Comparison of ENCODE assay signal across 26 cellular contexts in genomic region chrX:124300412-124300811, GRCh38. TPM values are rescaled to one million over a fixed set of nuclear protein-coding genes. Genes with fewer than 3 reads are reported as not detected.
DNase-seq lines count a peak whose midpoint lies in the region; ATAC-seq and TF ChIP-seq lines count a peak whose summit lies in the region.
"Had no signal": no experiment of that assay in that cellular context is flagged by ENCODE, and none has a peak within 500 bp of the region (broad histone marks: within the 10 kb centered on the region; RNA-seq: fewer than 3 reads in every experiment).

No MANE protein-coding gene starts in this region.

- no peak for TF ChIP-seq CTCF in A673 (conservative IDR thresholded peaks at IDR 0.05; ENCODE audit: low read depth, low read length)
- TF ChIP-seq CTCF in CD4-positive, alpha-beta T cell (IDR thresholded peaks at IDR 0.05): no peak

- POLR2A ChIA-PET in A673 (lab: Charles Lee; ENCODE audit: low non-redundant PET): no interaction called here
- POLR2A ChIA-PET in CD4-positive, alpha-beta T cell (lab: Charles Lee): no interaction called here

- CTCF ChIA-PET in A673 (lab: Charles Lee): no interaction called here
- CTCF ChIA-PET in CD4-positive, alpha-beta T cell (lab: Charles Lee): no interaction called here

- H3K4me1 ChIP-seq in A673 (ENCODE audit: insufficient read depth, low read length, poor library complexity, severe bottlenecking): no peaks in the 10 kb centered on the region
- H3K4me1 ChIP-seq: body of pancreas had no signal

- ATAC-seq in CD4-positive, alpha-beta T cell (ENCODE audit: poor library complexity): no peak
- ATAC-seq in HG03378 (IDR thresholded peaks at IDR 0.05; ENCODE audit: unreplicated experiment): peak; percentile 67
- ATAC-seq: body of pancreas; naive thymus-derived CD8-positive, alpha-beta T cell; Right ventricle myocardium inferior had no signal

- peak overlapping the region; percentile 20 for H3K4me3 Mint-ChIP-seq in CD4-positive, alpha-beta T cell
- H3K4me3 Mint-ChIP-seq in activated naive CD8-positive, alpha-beta T cell: peak overlapping the region; percentile 36
- H3K4me3 Mint-ChIP-seq: activated naive CD4-positive, alpha-beta T cell treated with anti-CD3 and anti-CD28 coated beads, Interleukin-2, amount 10 ng/mL, durations not matched to agents 7 days and 5 days had no signal

- H3K36me3 ChIP-seq in A673 (ENCODE audit: insufficient read depth, low read length, poor library complexity, severe bottlenecking): no peaks in the 10 kb centered on the region

- intact Hi-C loops in A673 (cut with micrococcal nuclease; ENCODE audit: unreplicated experiment): no loop called here
- intact Hi-C loops in CD4-positive, alpha-beta T cell (cut with DNase I, micrococcal nuclease): no loop called here

- peak overlapping the region; percentile 39 for H3K27ac Mint-ChIP-seq in CD4-positive, alpha-beta T cell
- peak overlapping the region; percentile 73 for H3K27ac Mint-ChIP-seq in activated naive CD8-positive, alpha-beta T cell
- H3K27ac Mint-ChIP-seq: activated naive CD4-positive, alpha-beta T cell treated with anti-CD3 and anti-CD28 coated beads, Interleukin-2, amount 10 ng/mL, durations not matched to agents 7 days and 5 days; progenitor cell of endocrine pancreas had no signal

- DNase-seq in A673 (ENCODE audit: low spot score) (peak; percentile 24), HUDEP-2 (lab: John Stamatoyannopoulos, UW; ENCODE audit: unreplicated experiment in 76 of 76) (no peak), dedifferentiated amniotic fluid mesenchymal stem cell (ENCODE audit: extremely low spot score) (no peak), mesenteric fat pad (ENCODE audit: low spot score) (no peak)
- DNase-seq in CD4-positive, alpha-beta T cell: no peak
- DNase-seq: activated naive CD4-positive, alpha-beta T cell treated with anti-CD3 and anti-CD28 coated beads, Interleukin-2, amount 10 ng/mL, durations not matched to agents 7 days and 5 days; AML-193; body of pancreas; cortex of kidney; foreskin fibroblast; GOT3; mesenchymal stem cell; MV-4-11; NCI-H187; NCI-H345; stimulated activated CD4-positive, alpha-beta T cell treated with anti-CD3 and anti-CD28 coated beads, Interleukin-4, amount 100 ng/mL, for 1 hour; substantia nigra had no signal

- no TSS peak for BruUV-seq in A673 (replicated peaks; lab: Mats Ljungman, UMichigan)

- no peak overlapping the region for H3K4me3 ChIP-seq in A673 (ENCODE audit: low read depth, low read length, poor library complexity, severe bottlenecking)
- H3K4me3 ChIP-seq: body of pancreas had no signal

- no peaks in the 10 kb centered on the region for H3K9me3 Mint-ChIP-seq in CD4-positive, alpha-beta T cell
- no peaks in the 10 kb centered on the region for H3K9me3 Mint-ChIP-seq in activated naive CD8-positive, alpha-beta T cell (ENCODE audit: low read depth)
- H3K9me3 Mint-ChIP-seq: activated naive CD4-positive, alpha-beta T cell treated with anti-CD3 and anti-CD28 coated beads, Interleukin-2, amount 10 ng/mL, durations not matched to agents 7 days and 5 days had no signal

- peaks cover 12% of the 10 kb centered on the region for H3K4me1 Mint-ChIP-seq in CD4-positive, alpha-beta T cell (ENCODE audit: low read depth)
- peaks cover 18% of the 10 kb centered on the region for H3K4me1 Mint-ChIP-seq in activated naive CD8-positive, alpha-beta T cell (ENCODE audit: low read depth)

- no peak overlapping the region for H3K27ac ChIP-seq in A673 (ENCODE audit: low read depth, low read length, poor library complexity, severe bottlenecking)
- H3K27ac ChIP-seq in CD4-positive, alpha-beta T cell (ENCODE audit: low read depth, low read length): no peak overlapping the region
- H3K27ac ChIP-seq: body of pancreas, HL-60, VCaP had no signal

- H3K36me3 Mint-ChIP-seq in CD4-positive, alpha-beta T cell (ENCODE audit: low read depth): no peaks in the 10 kb centered on the region
- H3K36me3 Mint-ChIP-seq in activated naive CD8-positive, alpha-beta T cell: peaks cover 2% of the 10 kb centered on the region
- H3K36me3 Mint-ChIP-seq: naive thymus-derived CD8-positive, alpha-beta T cell had no signal

- no peaks in the 10 kb centered on the region for H3K27me3 Mint-ChIP-seq in CD4-positive, alpha-beta T cell
- no peaks in the 10 kb centered on the region for H3K27me3 Mint-ChIP-seq in activated naive CD8-positive, alpha-beta T cell
- H3K27me3 Mint-ChIP-seq: activated naive CD4-positive, alpha-beta T cell treated with anti-CD3 and anti-CD28 coated beads, Interleukin-2, amount 10 ng/mL, durations not matched to agents 7 days and 5 days; naive thymus-derived CD8-positive, alpha-beta T cell; progenitor cell of endocrine pancreas had no signal

- H3K27me3 ChIP-seq in A673 (replicated peaks; ENCODE audit: insufficient read depth, low read depth, low read length, poor library complexity): no peaks in the 10 kb centered on the region
- no peaks in the 10 kb centered on the region for H3K27me3 ChIP-seq in CD4-positive, alpha-beta T cell (ENCODE audit: control insufficient read depth, insufficient read depth, low read length)
- H3K27me3 ChIP-seq: body of pancreas had no signal

- no peaks in the 10 kb centered on the region for H3K9me3 ChIP-seq in A673 (ENCODE audit: low read depth, low read length, poor library complexity, severe bottlenecking)
- H3K9me3 ChIP-seq in CD4-positive, alpha-beta T cell (ENCODE audit: control insufficient read depth, low read length): no peaks in the 10 kb centered on the region
- H3K9me3 ChIP-seq: body of pancreas had no signal

RNA-seq across cellular contexts. Expression of gene TEX13D, which starts 32.0 kb away (rescaled TPM):
- total RNA-seq in A673 (2021): 0.42 and 0.47 TPM in 2 replicates
- total RNA-seq in CD4-positive, alpha-beta T cell: not detected
- not detected for total RNA-seq in mesenteric fat pad
- total RNA-seq: body of pancreas; kidney epithelial cell; naive thymus-derived CD8-positive, alpha-beta T cell; progenitor cell of endocrine pancreas; Right ventricle myocardium inferior; skeletal muscle tissue had no signal

RNA-seq across cellular contexts. Expression of gene SH2D1A, which starts 46.0 kb away (rescaled TPM):
- total RNA-seq in A673 (2021) (0.71 and 0.83 TPM in 2 replicates), mesenteric fat pad (0.55 TPM)
- total RNA-seq in CD4-positive, alpha-beta T cell: 10 to 100 TPM; 39.6 to 41.5 TPM
- total RNA-seq: kidney epithelial cell, progenitor cell of endocrine pancreas, Right ventricle myocardium inferior had no signal

Comparison
In these comparisons a context has a peak if more than half of its experiments do, and no peak if none do; other contexts are left out.
1. RNA of gene SH2D1A, which starts 46.0 kb away (total RNA-seq): 39.6 to 41.5 TPM in CD4-positive, alpha-beta T cell; 0.71 to 0.83 TPM in A673 and 0.55 TPM in mesenteric fat pad (single experiment); every median in the first group is over 10 times any median in the second.